ENCODE assay signal across 35 cellular contexts in genomic region chr6:87949194-87949593, GRCh38.
DNase-seq lines count a peak whose midpoint lies in the region; ATAC-seq, FAIRE-seq and TF ChIP-seq lines count a peak whose summit lies in the region.
"Had no signal": no experiment of that assay in that cellular context is flagged by ENCODE, and none has a peak within 500 bp of the region (broad histone marks: within the 10 kb centered on the region; RNA-seq: fewer than 3 reads in every experiment).

No MANE protein-coding gene starts in this region.

- H3K36me3 ChIP-seq in GM23338 (ENCODE audit: insufficient read depth) (no peaks in the 10 kb centered on the region), esophagus muscularis mucosa (no peaks in the 10 kb centered on the region), small intestine (ENCODE audit: control insufficient read depth in 2 of 2, insufficient read depth in 2 of 2, low read length in 2 of 2) (no peaks in the 10 kb centered on the region)
- H3K36me3 ChIP-seq: BE2C; BLaER1; BLaER1 treated with 17β-estradiol and CSF1 and Interleukin-3, amounts not matched to agents 10 nM and 100 nM had no signal

- H3K27me3 Mint-ChIP-seq in GM23338 (ENCODE audit: insufficient read depth, low read depth, poor library complexity), result no peaks in the 10 kb centered on the region

- TF ChIP-seq CTCF in GM23338 (conservative IDR thresholded peaks at IDR 0.05; ENCODE audit: low read depth in 2 of 2) (no peak), NB4 (IDR thresholded peaks at IDR 0.05; ENCODE audit: low read depth, low read length) (no peak), esophagus muscularis mucosa (IDR thresholded peaks at IDR 0.05) (no peak)

- H3K27ac Mint-ChIP-seq in GM23338, result no peak overlapping the region
- H3K27ac Mint-ChIP-seq: B cell; CD14-positive monocyte; CD4-positive, alpha-beta memory T cell; CD4-positive, alpha-beta T cell; CD4-positive, CD25-positive, alpha-beta regulatory T cell; CD8-positive, alpha-beta memory T cell; CD8-positive, alpha-beta T cell had no signal

- H3K9me3 Mint-ChIP-seq in GM23338, result no peaks in the 10 kb centered on the region
- H3K9me3 Mint-ChIP-seq: CD4-positive, alpha-beta memory T cell; CD4-positive, alpha-beta T cell; CD8-positive, alpha-beta memory T cell; CD8-positive, alpha-beta T cell had no signal

- peaks cover 13% of the 10 kb centered on the region for H3K4me1 Mint-ChIP-seq in GM23338
- H3K4me1 Mint-ChIP-seq: B cell; CD14-positive monocyte; CD4-positive, alpha-beta memory T cell; CD4-positive, CD25-positive, alpha-beta regulatory T cell had no signal

- no peak for ATAC-seq in GM23338
- ATAC-seq: A549; CD8-positive, alpha-beta T cell had no signal

- H3K27ac ChIP-seq in GM23338 (ENCODE audit: low read depth) (no peak overlapping the region), esophagus muscularis mucosa (replicated peaks in 1 of 4) (no peak overlapping the region), small intestine (ENCODE audit: low read depth in 1 of 2, low read length in 1 of 2) (no peak overlapping the region)
- H3K27ac ChIP-seq: 22Rv1; A549; BLaER1; BLaER1 treated with 17β-estradiol and CSF1 and Interleukin-3, amounts not matched to agents 10 nM and 100 nM; C4-2B had no signal

- TF ChIP-seq POLR2A in NB4 (IDR thresholded peaks at IDR 0.05; ENCODE audit: extremely low read depth, insufficient read length) (no peak), esophagus muscularis mucosa (IDR thresholded peaks at IDR 0.05; ENCODE audit: low read depth) (no peak)

- H3K79me2 ChIP-seq in GM23338 (replicated peaks; ENCODE audit: insufficient read depth), result no peaks in the 10 kb centered on the region

- H3F3A ChIP-seq in GM23338 (replicated peaks; ENCODE audit: low read depth), result no peaks in the 10 kb centered on the region

- no peak for FAIRE-seq in small intestine (lab: Jason Lieb, UNC)
- FAIRE-seq: A204.1, A549, D721Med had no signal

- H3K9me3 ChIP-seq in esophagus muscularis mucosa, result no peaks in the 10 kb centered on the region
- no peaks in the 10 kb centered on the region for H3K9me3 ChIP-seq in small intestine (ENCODE audit: control insufficient read depth, low read depth)
- H3K9me3 ChIP-seq: A549; BE2C; BLaER1; BLaER1 treated with 17β-estradiol and CSF1 and Interleukin-3, amounts not matched to agents 10 nM and 100 nM; Caco-2 had no signal

- no peaks in the 10 kb centered on the region for H4K20me1 ChIP-seq in GM23338 (replicated peaks; ENCODE audit: insufficient read depth)
- H4K20me1 ChIP-seq: BLaER1; BLaER1 treated with 17β-estradiol and CSF1 and Interleukin-3, amounts not matched to agents 10 nM and 100 nM had no signal

- DNase-seq in GM23338 (ENCODE audit: low spot score), result no peak
- peak; percentile 67 for DNase-seq in NB4 (ENCODE audit: low read depth)
- peak; percentile 88 for DNase-seq in esophagus muscularis mucosa (ENCODE audit: extremely low spot score)
- DNase-seq in retina, result no peak
- DNase-seq in NOMO-1 treated with DMSO at 0.1 percent for 48 hours (lab: John Stamatoyannopoulos, UW; ENCODE audit: unreplicated experiment), result no peak
- DNase-seq in small intestine, result no peak
- DNase-seq: 8988T; ACHN; AML-193; BE2C; C1 segment of cervical spinal cord; Caco-2; Calu3; CD4-positive, alpha-beta memory T cell; CD4-positive, alpha-beta T cell; CD4-positive, CD25-positive, alpha-beta regulatory T cell; CD8-positive, alpha-beta memory T cell; CD8-positive, alpha-beta T cell; COR-L47; DMS 273 treated with DMSO at 0.1 percent for 48 hours; DMS153; DMS53; DMS79; DMS79 treated with DMSO at 0.1 percent for 48 hours; DND-41; EL had no signal

- TF ChIP-seq EP300 in esophagus muscularis mucosa (IDR thresholded peaks at IDR 0.05), result no peak

- intact Hi-C loops in esophagus muscularis mucosa (cut with DNase I), result no loop called here

- peak overlapping the region; percentile 52; the same call in 1 of the 2 replicates for H2AFZ ChIP-seq in GM23338

- no peak overlapping the region for H3K4me2 ChIP-seq in GM23338
- H3K4me2 ChIP-seq: A549; BLaER1; BLaER1 treated with 17β-estradiol and CSF1 and Interleukin-3, amounts not matched to agents 10 nM and 100 nM had no signal

- H3K4me3 ChIP-seq in GM23338 (no peak overlapping the region), NB4 (ENCODE audit: low read depth, low read length) (no peak overlapping the region), esophagus muscularis mucosa (no peak overlapping the region), small intestine (ENCODE audit: low read depth in 1 of 2, low read length in 2 of 2) (no peak overlapping the region)
- H3K4me3 ChIP-seq: A549; BLaER1; BLaER1 treated with 17β-estradiol and CSF1 and Interleukin-3, amounts not matched to agents 10 nM and 100 nM had no signal

- no peak overlapping the region for H3K4me3 Mint-ChIP-seq in GM23338
- H3K4me3 Mint-ChIP-seq: B cell; CD14-positive monocyte; CD4-positive, alpha-beta memory T cell; CD4-positive, alpha-beta T cell; CD4-positive, CD25-positive, alpha-beta regulatory T cell; CD8-positive, alpha-beta memory T cell; CD8-positive, alpha-beta T cell had no signal

- H3K27me3 ChIP-seq in GM23338 (ENCODE audit: insufficient read depth) (no peaks in the 10 kb centered on the region), esophagus muscularis mucosa (no peaks in the 10 kb centered on the region), small intestine (ENCODE audit: control insufficient read depth in 2 of 2, insufficient read depth in 2 of 2, low read length in 2 of 2) (no peaks in the 10 kb centered on the region)
- H3K27me3 ChIP-seq: BLaER1; BLaER1 treated with 17β-estradiol and CSF1 and Interleukin-3, amounts not matched to agents 10 nM and 100 nM had no signal

- WGBS in esophagus muscularis mucosa, result 92% methylated on average over 6 of the region's 7 CpGs
- 84 to 87% (median 86%) methylated on average over 7 of the region's 7 CpGs for WGBS in small intestine, 3 donors

- H3K4me1 ChIP-seq in GM23338 (ENCODE audit: insufficient read depth) (peaks cover 6% of the 10 kb centered on the region; the same call in 1 of the 2 replicates), esophagus muscularis mucosa (peaks cover 0 to 17% (median 11%) of the 10 kb centered on the region in 4 donors), small intestine (ENCODE audit: control insufficient read depth in 2 of 2, insufficient read depth in 1 of 2, low read depth in 1 of 2, low read length in 1 of 2) (no peaks in the 10 kb centered on the region)
- H3K4me1 ChIP-seq: BE2C; BLaER1; BLaER1 treated with 17β-estradiol and CSF1 and Interleukin-3, amounts not matched to agents 10 nM and 100 nM had no signal

- no peaks in the 10 kb centered on the region for H3K36me3 Mint-ChIP-seq in GM23338 (ENCODE audit: low read depth)
- H3K36me3 Mint-ChIP-seq: CD14-positive monocyte; CD4-positive, alpha-beta memory T cell; CD4-positive, CD25-positive, alpha-beta regulatory T cell; CD8-positive, alpha-beta T cell had no signal

- no peaks in the 10 kb centered on the region for H3K9me2 ChIP-seq in GM23338 (ENCODE audit: insufficient read depth)

Comparison
In these comparisons a context has a peak if more than half of its experiments do, and no peak if none do; other contexts are left out.
1. DNase-seq: peak in NB4 (single experiment) and esophagus muscularis mucosa (single experiment); none in GM23338 (single experiment), retina (single experiment), NOMO-1 treated with DMSO at 0.1 percent for 48 hours (single experiment) and small intestine (single experiment).